In genomic region chr7:143214789-143215679, GRCh38 we compare ENCODE assay signal across 8 cellular contexts. TPM values are rescaled to one million over a fixed set of nuclear protein-coding genes. Genes with fewer than 3 reads are reported as not detected.
DNase-seq lines count a peak whose midpoint lies in the region; ATAC-seq and TF ChIP-seq lines count a peak whose summit lies in the region.

No MANE protein-coding gene starts in this region.

- no peak overlapping the region for H3K27ac Mint-ChIP-seq in T-helper 17 cell

- DNase-seq in AG04450 (ENCODE audit: low read depth, low spot score) (peak; percentile 71), NCI-H187 treated with DMSO at 0.1 percent for 48 hours (lab: John Stamatoyannopoulos, UW) (peak; percentile 69), T-helper 17 cell (peak; percentile 18 to 43 (median 37)), astrocyte of the spinal cord (ENCODE audit: low read depth, low spot score) (peak; percentile 87), iPS DF 4.7 (ENCODE audit: extremely low read depth, low spot score) (peak; percentile 68)
- peak; percentile 36 for DNase-seq in stimulated activated CD4-positive, alpha-beta T cell treated with anti-CD3 and anti-CD28 coated beads, Interleukin-12 subunit alpha, Interleukin-12 subunit beta, amount 100 ng/mL, for 4 hours

- CTCF ChIA-PET in AG04450 (lab: Charles Lee): interaction anchor here (0.6 to 8.8 kb wide), 101 partner anchors 9 to 1311 kb away, joined by 3 to 406 read pairs (median 4); partner anchors contain the start of genes CASP2, EPHB6, GSTK1 and TAS2R39

- peaks cover 30% of the 10 kb centered on the region for H3K27me3 Mint-ChIP-seq in T-helper 17 cell

- TF ChIP-seq CTCF in AG04450 (IDR thresholded peaks at IDR 0.05; ENCODE audit: low read depth, low read length) (peak; percentile 100), astrocyte of the spinal cord (IDR thresholded peaks at IDR 0.05; ENCODE audit: low read depth, low read length) (peak; percentile 99)

- no peaks in the 10 kb centered on the region for H3K27me3 ChIP-seq in AG04450 (ENCODE audit: control insufficient read depth, insufficient read depth, low read length)

- ATAC-seq in GM18519 (IDR thresholded peaks at IDR 0.05; ENCODE audit: low FRiP score, unreplicated experiment): peak; percentile 85
- ATAC-seq in HG02981 (IDR thresholded peaks at IDR 0.05; ENCODE audit: unreplicated experiment): peak; percentile 91
- ATAC-seq in T-helper 17 cell: peak; percentile 98

- H3K4me3 Mint-ChIP-seq in T-helper 17 cell: no peak overlapping the region

- no peaks in the 10 kb centered on the region for H3K9me3 ChIP-seq in AG04450 (ENCODE audit: control insufficient read depth, insufficient read depth, low read length)
- no peaks in the 10 kb centered on the region for H3K9me3 ChIP-seq in T-helper 17 cell (ENCODE audit: control insufficient read depth, low read length, poor library complexity, severe bottlenecking)

- H3K27ac ChIP-seq in AG04450 (ENCODE audit: low read depth, low read length): no peak overlapping the region

- H3K4me3 ChIP-seq in AG04450 (ENCODE audit: low read depth, low read length) (no peak overlapping the region), astrocyte of the spinal cord (ENCODE audit: low read depth, low read length) (no peak overlapping the region)

- in situ Hi-C loops in astrocyte of the spinal cord (cut with HindIII; ENCODE audit: low sequenced_read_pairs): no loop called here

- no peaks in the 10 kb centered on the region for H3K4me1 Mint-ChIP-seq in T-helper 17 cell

- no peaks in the 10 kb centered on the region for H3K36me3 Mint-ChIP-seq in T-helper 17 cell (ENCODE audit: low read depth)

- POLR2A ChIA-PET in AG04450 (lab: Yijun Ruan, JAX): interaction anchor here (0.5 kb wide), 1 partner anchor 207 kb away, joined by 3 read pairs; no protein-coding TSS in a partner anchor

RNA-seq across cellular contexts. Expression of gene TAS2R40, which starts 6.8 kb away (rescaled TPM):
- not detected in 2 replicates for polyA plus RNA-seq in AG04450 (2011; rRNA removed)
- not detected in 2 replicates for polyA minus RNA-seq in AG04450 (2011; rRNA and poly(A)+ RNA removed)
- not detected for total RNA-seq in T-helper 17 cell

RNA-seq across cellular contexts. Expression of gene TAS2R39, which starts 31.8 kb away (rescaled TPM):
- polyA plus RNA-seq in AG04450 (2011; rRNA removed): not detected in 2 replicates
- polyA minus RNA-seq in AG04450 (2011; rRNA and poly(A)+ RNA removed): not detected in 2 replicates
- total RNA-seq in T-helper 17 cell: not detected

RNA-seq across cellular contexts. Expression of gene GSTK1, which starts 48.2 kb away (rescaled TPM):
- 100 and 116 TPM in 2 replicates for polyA plus RNA-seq in AG04450 (2011; rRNA removed)
- 65.1 and 80.4 TPM in 2 replicates for polyA minus RNA-seq in AG04450 (2011; rRNA and poly(A)+ RNA removed)
- 100 to 1,000 TPM; 428 to 433 TPM for total RNA-seq in T-helper 17 cell

Comparison
In these comparisons a context has a peak if more than half of its experiments do, and no peak if none do; other contexts are left out.
1. DNase-seq: peak in every context shown above with its lines; median percentile 87 in astrocyte of the spinal cord; 71 in AG04450; 69 in NCI-H187 treated with DMSO at 0.1 percent for 48 hours; 68 in iPS DF 4.7; 37 in T-helper 17 cell; 36 in stimulated activated CD4-positive, alpha-beta T cell treated with anti-CD3 and anti-CD28 coated beads, Interleukin-12 subunit alpha, Interleukin-12 subunit beta, amount 100 ng/mL, for 4 hours.